In the genomic region with DNA sequence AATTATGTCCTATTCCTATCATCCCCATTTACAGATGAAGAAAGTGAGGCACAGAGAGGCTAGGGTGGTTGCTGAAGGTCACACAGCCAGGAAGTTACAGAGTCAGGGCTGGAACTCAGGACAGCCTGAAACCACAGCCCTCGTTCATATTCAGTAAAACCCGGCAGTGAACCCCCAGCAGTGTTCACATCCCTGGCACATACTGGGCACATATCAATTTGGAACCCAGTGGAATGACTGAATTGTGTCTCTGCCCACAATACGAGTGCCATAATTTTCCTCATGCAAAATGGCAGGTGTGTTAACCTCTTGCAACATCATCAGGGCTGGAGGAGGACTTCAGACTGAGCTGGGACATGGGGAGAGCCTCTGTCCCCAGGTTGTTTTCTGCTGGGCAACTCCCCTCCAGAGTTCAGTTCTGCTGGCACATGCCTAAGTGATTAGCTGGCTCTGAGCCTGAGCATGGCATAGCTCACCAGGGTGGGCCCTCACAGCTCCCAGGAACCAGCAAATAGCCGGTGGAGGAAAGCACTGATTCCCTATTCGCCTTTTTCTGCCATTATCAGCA, we compare ENCODE assay signal across 11 cellular contexts. TPM values are rescaled to one million over a fixed set of nuclear protein-coding genes. Genes with fewer than 3 reads are reported as not detected.
DNase-seq lines count a peak whose midpoint lies in the region; ATAC-seq, FAIRE-seq and TF ChIP-seq lines count a peak whose summit lies in the region.
"Had no signal": no experiment of that assay in that cellular context is flagged by ENCODE, and none has a peak within 500 bp of the region (broad histone marks: within the 10 kb centered on the region; RNA-seq: fewer than 3 reads in every experiment).

No MANE protein-coding gene starts in this region.

- no peak overlapping the region for H3K9ac ChIP-seq in IMR-90 (ENCODE audit: low read depth, low read length)
- H3K9ac ChIP-seq: BLaER1 treated with 17β-estradiol and CSF1 and Interleukin-3, amounts not matched to agents 10 nM and 100 nM had no signal

- H3K27ac ChIP-seq in A549 (peak overlapping the region; percentile 12 to 62; a peak in 4 of 6 replicates), IMR-90 (ENCODE audit: insufficient read depth, low read length) (no peak overlapping the region), body of pancreas (peak overlapping the region in 3 of 4 donors; percentile 8 to 24 (median 9))
- H3K27ac ChIP-seq: BLaER1 treated with 17β-estradiol and CSF1 and Interleukin-3, amounts not matched to agents 10 nM and 100 nM had no signal

- CTCF ChIA-PET in A549 (lab: Yijun Ruan, JAX) = interaction anchor here (1.0 to 1.8 kb wide), 7 partner anchors 12 to 294 kb away, joined by 3 to 6 read pairs (median 4); partner anchors contain the start of genes ARPC3 and CCDC63
- CTCF ChIA-PET in IMR-90 (lab: Yijun Ruan, JAX) = no interaction called here

- H3K79me1 ChIP-seq in IMR-90 (ENCODE audit: low read depth in 1 of 2, low read length in 2 of 2) = peaks cover 0 to 6% of the 10 kb centered on the region in 2 experiments; a peak in 1 of 4 replicates

- no peak overlapping the region for H3K18ac ChIP-seq in IMR-90 (ENCODE audit: low read depth, low read length)

- no peak overlapping the region for H2AFZ ChIP-seq in IMR-90 (replicated peaks; ENCODE audit: low read length, poor library complexity)

- peak overlapping the region; percentile 33 for H2AK9ac ChIP-seq in IMR-90 (replicated peaks; ENCODE audit: low read depth, low read length, poor library complexity)

- no peak overlapping the region for H2AK5ac ChIP-seq in IMR-90 (ENCODE audit: low read depth, low read length)

- BruUV-seq in IMR-90 (replicated peaks; lab: Mats Ljungman, UMichigan) = no TSS peak

- TF ChIP-seq RAD21 in A549 (conservative IDR thresholded peaks at IDR 0.05 in 1 of 2, IDR thresholded peaks at IDR 0.05 in 1 of 2) = no peak
- no peak for TF ChIP-seq RAD21 in IMR-90 (IDR thresholded peaks at IDR 0.05; ENCODE audit: low read length)

- H3K4me1 ChIP-seq in A549 (peaks cover 34% of the 10 kb centered on the region), IMR-90 (ENCODE audit: control insufficient read depth, insufficient read depth, low read length) (peaks cover 11% of the 10 kb centered on the region), body of pancreas (peaks cover 19% of the 10 kb centered on the region)

- intact Hi-C loops in IMR-90 (cut with micrococcal nuclease) (loop anchor here (5.0 kb wide), 1 partner anchor 132 kb away; the partner anchor contains the start of gene TCTN1), body of pancreas (cut with DNase I) (no loop called here)

- no peak overlapping the region for H3K23ac ChIP-seq in IMR-90 (ENCODE audit: low read depth, low read length)

- H2BK15ac ChIP-seq in IMR-90 (ENCODE audit: low read depth, low read length) = no peak overlapping the region

- TF ChIP-seq EP300 in A549 (IDR thresholded peaks at IDR 0.05) = no peak

- DNase-seq in A549 (ENCODE audit: low read depth in 1 of 2, low spot score in 1 of 2) (peak in 1 of 2 experiments; percentile 72), IMR-90 (no peak), body of pancreas (peak in 2 of 4 donors; percentile 34 to 45), mesenteric fat pad (ENCODE audit: low spot score) (peak; percentile 45), OCI-M2 (lab: John Stamatoyannopoulos, UW; ENCODE audit: unreplicated experiment) (no peak), activated T-cell treated with anti-CD3 and anti-CD28 coated beads for 4 hours (no peak)
- DNase-seq: NCI-H2029 treated with DMSO at 0.1 percent for 48 hours had no signal

- WGBS in A549 (ENCODE audit: missing lambda C conversion rate) = 49% methylated on average over 5 of the region's 5 CpGs
- WGBS in IMR-90 (ENCODE audit: extremely low coverage in 2 of 2, insufficient read length in 1 of 2), 2 experiments = 80% methylated on average over 1 of the region's 5 CpGs; no CpG with 5 or more reads in 1 of the 2 experiments
- 55 to 56% methylated on average over 5 of the region's 5 CpGs for WGBS in body of pancreas, 2 donors

- H4K5ac ChIP-seq in IMR-90 (ENCODE audit: low read depth, low read length) = no peak overlapping the region

- no peaks in the 10 kb centered on the region for H3K9me3 ChIP-seq in A549
- no peaks in the 10 kb centered on the region for H3K9me3 ChIP-seq in IMR-90 (ENCODE audit: control insufficient read depth, insufficient read depth, low read length)
- H3K9me3 ChIP-seq in body of pancreas = no peaks in the 10 kb centered on the region
- H3K9me3 ChIP-seq: BLaER1 treated with 17β-estradiol and CSF1 and Interleukin-3, amounts not matched to agents 10 nM and 100 nM had no signal

- TF ChIP-seq POLR2A in A549 (IDR thresholded peaks at IDR 0.05; ENCODE audit: low read length) (no peak), IMR-90 (IDR thresholded peaks at IDR 0.05; ENCODE audit: low read depth, low read length) (no peak), body of pancreas (IDR thresholded peaks at IDR 0.05) (no peak)

- H3K14ac ChIP-seq in IMR-90 (replicated peaks; ENCODE audit: low read depth, low read length) = no peak overlapping the region

- no peak overlapping the region for H2BK120ac ChIP-seq in IMR-90 (ENCODE audit: low read depth, low read length)

- H2BK20ac ChIP-seq in IMR-90 (ENCODE audit: low read depth, low read length) = no peak overlapping the region

- POLR2A ChIA-PET in A549 (lab: Yijun Ruan, JAX) (interaction anchor here (1.0 kb wide), 1 partner anchor 70 kb away, joined by 3 read pairs; no protein-coding TSS in a partner anchor), IMR-90 (lab: Charles Lee; ENCODE audit: unreplicated experiment) (no interaction called here)

- H4K8ac ChIP-seq in IMR-90 (ENCODE audit: low read depth in 2 of 2, low read length in 2 of 2) = no peak overlapping the region

- dilution Hi-C loops in IMR-90 (cut with HindIII; ENCODE audit: low sequenced_read_pairs, unreplicated experiment) = no loop called here

- H3K27me3 ChIP-seq in IMR-90 (ENCODE audit: control insufficient read depth, insufficient read depth, low read length) (no peaks in the 10 kb centered on the region), body of pancreas (no peaks in the 10 kb centered on the region)
- H3K27me3 ChIP-seq: BLaER1 treated with 17β-estradiol and CSF1 and Interleukin-3, amounts not matched to agents 10 nM and 100 nM had no signal

- peaks cover 28% of the 10 kb centered on the region for H4K20me1 ChIP-seq in IMR-90 (ENCODE audit: insufficient read depth, low read length)

- H4K91ac ChIP-seq in IMR-90 (ENCODE audit: insufficient read depth, low read depth, low read length) = no peak overlapping the region

- in situ Hi-C loops in IMR-90 (cut with MboI; ENCODE audit: low sequenced_read_pairs) = no loop called here

- H3K56ac ChIP-seq in IMR-90 (ENCODE audit: extremely low read depth, insufficient read depth, low read length) = no peak overlapping the region

- H3K4me3 ChIP-seq in A549 = no peak overlapping the region
- H3K4me3 ChIP-seq in IMR-90 (ENCODE audit: insufficient read depth, low read depth, low read length) = no peak overlapping the region
- H3K4me3 ChIP-seq in body of pancreas = no peak overlapping the region
- H3K4me3 ChIP-seq: BLaER1 treated with 17β-estradiol and CSF1 and Interleukin-3, amounts not matched to agents 10 nM and 100 nM; GM12878 had no signal

- TF ChIP-seq CTCF in A549 (IDR thresholded peaks at IDR 0.05) (no peak), IMR-90 (conservative IDR thresholded peaks at IDR 0.05; ENCODE audit: low read depth, low read length) (no peak), body of pancreas (IDR thresholded peaks at IDR 0.05) (no peak)

- H3K4ac ChIP-seq in IMR-90 (ENCODE audit: low read depth, low read length) = no peak overlapping the region

- ATAC-seq in A549 (peak in 1 of 2 experiments; percentile 33; a peak in 3 of 6 replicates), IMR-90 (ENCODE audit: low read depth) (no peak), body of pancreas (no peak), HG03378 (IDR thresholded peaks at IDR 0.05; ENCODE audit: unreplicated experiment) (no peak), HG03280 (IDR thresholded peaks at IDR 0.05; ENCODE audit: unreplicated experiment) (no peak)
- ATAC-seq: GM12878 had no signal

- no peaks in the 10 kb centered on the region for H3K36me3 ChIP-seq in IMR-90 (ENCODE audit: control insufficient read depth, insufficient read depth, low read length)
- no peaks in the 10 kb centered on the region for H3K36me3 ChIP-seq in body of pancreas (replicated peaks in 1 of 2; ENCODE audit: insufficient read depth in 1 of 2, low read depth in 2 of 2)

- H2BK5ac ChIP-seq in IMR-90 (ENCODE audit: low read depth, low read length, poor library complexity, severe bottlenecking) = no peak overlapping the region

- no peak for FAIRE-seq in A549 (lab: Jason Lieb, UNC)
- FAIRE-seq: GM12878 had no signal

- H3K9me1 ChIP-seq in IMR-90 (ENCODE audit: insufficient read depth, low read length) = peaks cover 5% of the 10 kb centered on the region; the same call in 1 of the 2 replicates

- H3K4me2 ChIP-seq in A549 (peak overlapping the region; percentile 87), IMR-90 (ENCODE audit: low read depth, low read length) (no peak overlapping the region)

TF ChIP-seq in A549, 52 proteins besides CTCF, POLR2A, EP300 and RAD21 (continues in another document):
- TF ChIP-seq NPAS2 (CRISPR knock-in tag; IDR thresholded peaks at IDR 0.05; ENCODE audit: borderline replicate concordance) = no peak

TF ChIP-seq in IMR-90, 13 proteins besides CTCF, POLR2A, EP300 and RAD21 (continues in another document):
- no peak for TF ChIP-seq MAFK (IDR thresholded peaks at IDR 0.05; ENCODE audit: low read depth, low read length)

RNA-seq across cellular contexts. Expression of gene PPP1CC, which starts 2.1 kb away (rescaled TPM):
- 210 and 258 TPM in 2 replicates for polyA plus RNA-seq in A549 (2011; rRNA removed)
- polyA plus RNA-seq in A549 (2012; cell fraction: cytosol; rRNA removed) = 82.0 and 86.9 TPM in 2 replicates
- 29.5 and 37.7 TPM in 2 replicates for polyA plus RNA-seq in A549 (2012; cell fraction: nucleus; rRNA removed)
- 131 to 139 TPM (median 131 TPM) in 3 replicates for polyA plus RNA-seq in A549 (2017; fragmentation: RNase III; extraction: RNeasy Plus Mini Kit Qiagen cat#74134 plus additional on column Dnase treatment)
- polyA minus RNA-seq in A549 (2011; rRNA and poly(A)+ RNA removed) = 76.3 and 80.2 TPM in 2 replicates
- total RNA-seq in IMR-90 (2012; rRNA removed) = 126 and 169 TPM in 2 replicates
- 59.1 and 71.0 TPM in 2 replicates for polyA plus RNA-seq in IMR-90 (2012; rRNA removed)
- 36.4 and 45.1 TPM in 2 replicates for polyA plus RNA-seq in IMR-90 (2012; cell fraction: cytosol; rRNA removed)
- 26.7 and 72.8 TPM in 2 replicates for polyA plus RNA-seq in IMR-90 (2012; cell fraction: nucleus; rRNA removed; ENCODE audit: low replicate concordance)
- total RNA-seq in body of pancreas = 10 to 100 TPM; 40.2 to 83.0 TPM
- total RNA-seq in mesenteric fat pad = 101 TPM

RNA-seq across cellular contexts. Expression of gene HVCN1, which starts 55.9 kb away (rescaled TPM):
- 1.1 TPM in 2 replicates for polyA plus RNA-seq in A549 (2011; rRNA removed)
- 0.69 and 0.71 TPM in 2 replicates for polyA plus RNA-seq in A549 (2012; cell fraction: cytosol; rRNA removed)
- polyA plus RNA-seq in A549 (2012; cell fraction: nucleus; rRNA removed) = 0.40 and 1.2 TPM in 2 replicates
- polyA plus RNA-seq in A549 (2017; fragmentation: RNase III; extraction: RNeasy Plus Mini Kit Qiagen cat#74134 plus additional on column Dnase treatment) = 0.20 to 0.46 TPM (median 0.34 TPM) in 3 replicates
- 0.62 and 0.73 TPM in 2 replicates for polyA minus RNA-seq in A549 (2011; rRNA and poly(A)+ RNA removed)
- 1.4 and 2.0 TPM in 2 replicates for total RNA-seq in IMR-90 (2012; rRNA removed)
- 1.3 and 1.9 TPM in 2 replicates for polyA plus RNA-seq in IMR-90 (2012; rRNA removed)
- 1.3 and 2.3 TPM in 2 replicates for polyA plus RNA-seq in IMR-90 (2012; cell fraction: cytosol; rRNA removed)
- polyA plus RNA-seq in IMR-90 (2012; cell fraction: nucleus; rRNA removed; ENCODE audit: low replicate concordance) = 0.44 and 1.4 TPM in 2 replicates
- total RNA-seq in body of pancreas = 1 to 10 TPM in 1 of 2 donors, under 1 TPM in 1; 0.66 to 1.3 TPM
- total RNA-seq in mesenteric fat pad = 4.2 TPM
